9 cellular contexts compared by ENCODE assay signal in genomic region chr5:10441083-10441991, GRCh38. TPM values are rescaled to one million over a fixed set of nuclear protein-coding genes. Genes with fewer than 3 reads are reported as not detected.
DNase-seq lines count a peak whose midpoint lies in the region; ATAC-seq, FAIRE-seq and TF ChIP-seq lines count a peak whose summit lies in the region.
"Had no signal": no experiment of that assay in that cellular context is flagged by ENCODE, and none has a peak within 500 bp of the region (broad histone marks: within the 10 kb centered on the region; RNA-seq: fewer than 3 reads in every experiment).

Gene ROPN1L, plus strand, starts transcription at chr5:10441879. Its CDS starts 289 bp downstream, at chr5:10442168.

- H3K4me3 ChIP-seq in BLaER1 (peak within 1 kb of the TSS; percentile 72), HepG2 (replicated peaks in 1 of 3; ENCODE audit: insufficient read depth in 1 of 3, low read depth in 2 of 3, low read length in 3 of 3) (peak within 1 kb of the TSS; percentile 56 to 83 (median 65))

- DNase-seq in NCI-H526 (lab: John Stamatoyannopoulos, UW) (peak; percentile 55 to 94), HepG2 (ENCODE audit: low spot score) (peak; percentile 62)
- DNase-seq in activated CD4-positive, alpha-beta T cell treated with anti-CD3 and anti-CD28 coated beads, Interleukin-2, amount 50 U/mL, for 24 hours (ENCODE audit: low read depth in 1 of 2, low spot score in 1 of 2) = peak; percentile 53 to 70
- DNase-seq in stimulated activated CD4-positive, alpha-beta T cell treated with anti-CD3 and anti-CD28 coated beads, Interleukin-2, amount 100 ng/mL, for 48 hours = peak; percentile 76 to 77

- WGBS in HepG2 (ENCODE audit: low lambda C conversion rate) = 1% methylated on average over 22 of the region's 63 CpGs

- H2AFZ ChIP-seq in HepG2 (ENCODE audit: low read length) = peak within 1 kb of the TSS; percentile 9

- peaks cover 42% of the 10 kb centered on the region for H3K4me1 ChIP-seq in BLaER1
- peaks cover 23% of the 10 kb centered on the region for H3K4me1 ChIP-seq in HepG2 (ENCODE audit: insufficient read depth, low read length)

- peaks cover 7% of the 10 kb centered on the region for H3K36me3 Mint-ChIP-seq in dendritic cell treated with granulocyte-macrophage colony-stimulating factor and Interleukin-4, amounts not matched to agents 40 ng/mL and 50 ng/mL, for 4 days (ENCODE audit: low read depth)

- H3K4me2 ChIP-seq in BLaER1 (peak within 1 kb of the TSS; percentile 99), HepG2 (ENCODE audit: low read depth, low read length) (peak within 1 kb of the TSS; percentile 94)

- BruUV-seq in HepG2 (replicated peaks; lab: Mats Ljungman, UMichigan) = no TSS peak

- peak within 1 kb of the TSS; percentile 75 for H3K9ac ChIP-seq in BLaER1
- peak within 1 kb of the TSS; percentile 40 for H3K9ac ChIP-seq in HepG2 (ENCODE audit: insufficient read depth, low read depth, low read length)

- POLR2A ChIA-PET in HepG2 (lab: Yijun Ruan, JAX) = interaction anchor here (0.8 kb wide), 1 partner anchor 88 kb away, joined by 3 read pairs; the partner anchor contains the start of gene MARCHF6

- H3K9me3 Mint-ChIP-seq in dendritic cell treated with granulocyte-macrophage colony-stimulating factor and Interleukin-4, amounts not matched to agents 40 ng/mL and 50 ng/mL, for 4 days = no peaks in the 10 kb centered on the region

- peaks cover 15% of the 10 kb centered on the region for H3K27me3 Mint-ChIP-seq in dendritic cell treated with granulocyte-macrophage colony-stimulating factor and Interleukin-4, amounts not matched to agents 40 ng/mL and 50 ng/mL, for 4 days

- H3K4me1 Mint-ChIP-seq in dendritic cell treated with granulocyte-macrophage colony-stimulating factor and Interleukin-4, amounts not matched to agents 40 ng/mL and 50 ng/mL, for 4 days (ENCODE audit: low read depth) = peaks cover 36% of the 10 kb centered on the region

- TF ChIP-seq EP300 in HepG2 (IDR thresholded peaks at IDR 0.05; ENCODE audit: low read depth in 2 of 2, low read length in 2 of 2) = no peak
- no peak for TF ChIP-seq EP300 in HepG2 (CRISPR knock-in tag; IDR thresholded peaks at IDR 0.05; ENCODE audit: borderline replicate concordance)

- ATAC-seq in GM19324 (IDR thresholded peaks at IDR 0.05; ENCODE audit: low FRiP score, unreplicated experiment) (peak; percentile 99), HG03442 (IDR thresholded peaks at IDR 0.05; ENCODE audit: unreplicated experiment) (peak; percentile 97), HepG2 (peak; percentile 97)

- peaks cover 40% of the 10 kb centered on the region for H4K20me1 ChIP-seq in BLaER1
- no peaks in the 10 kb centered on the region for H4K20me1 ChIP-seq in HepG2 (ENCODE audit: insufficient read depth, low read length)

- H3K9me3 ChIP-seq in BLaER1 = no peaks in the 10 kb centered on the region; the same call in 1 of the 2 replicates
- no peaks in the 10 kb centered on the region for H3K9me3 ChIP-seq in HepG2 (ENCODE audit: low read length)

- no peak for FAIRE-seq in HepG2 (lab: Jason Lieb, UNC)
- FAIRE-seq: TTC549 had no signal

- H3K27me3 ChIP-seq in BLaER1 = peaks cover 32% of the 10 kb centered on the region
- peaks cover 0 to 15% of the 10 kb centered on the region in 2 experiments; a peak in 3 of 5 replicates for H3K27me3 ChIP-seq in HepG2 (ENCODE audit: control insufficient read depth in 1 of 2, insufficient read depth in 2 of 2, low read length in 2 of 2)

- TF ChIP-seq CTCF in HepG2 (CRISPR knock-in tag; IDR thresholded peaks at IDR 0.05) = no peak

- CTCF ChIA-PET in HepG2 (lab: Yijun Ruan, JAX; ENCODE audit: low intra/inter-chr PET ratio, low total read pairs) = no interaction called here

- TF ChIP-seq POLR2A in HepG2 (IDR thresholded peaks at IDR 0.05; ENCODE audit: insufficient read depth in 1 of 2, low read depth in 2 of 2, low read length in 2 of 2) = peak; percentile 44 to 58; a peak in 2 of 4 replicates

- H3K27ac ChIP-seq in BLaER1 (no peak within 1 kb of the TSS), HepG2 (ENCODE audit: extremely low read length, insufficient read depth, low read length) (no peak within 1 kb of the TSS)

- intact Hi-C loops in dendritic cell treated with granulocyte-macrophage colony-stimulating factor and Interleukin-4, amounts not matched to agents 40 ng/mL and 50 ng/mL, for 4 days (cut with micrococcal nuclease) = loop anchor here (10.0 kb wide), 1 partner anchor 323 kb away; the partner anchor contains the start of gene DAP
- intact Hi-C loops in HepG2 (cut with micrococcal nuclease; ENCODE audit: unreplicated experiment) = no loop called here

- H3K79me2 ChIP-seq in HepG2 (ENCODE audit: insufficient read depth, low read length) = no peaks in the 10 kb centered on the region

- in situ Hi-C loops in HepG2 (cut with HindIII; ENCODE audit: extremely low pct_ligation_motif_present, low pct_unique_long_range_greater_than_20kb) = no loop called here

- H3K27ac Mint-ChIP-seq in dendritic cell treated with granulocyte-macrophage colony-stimulating factor and Interleukin-4, amounts not matched to agents 40 ng/mL and 50 ng/mL, for 4 days = peak within 1 kb of the TSS; percentile 77

- H3K4me3 Mint-ChIP-seq in dendritic cell treated with granulocyte-macrophage colony-stimulating factor and Interleukin-4, amounts not matched to agents 40 ng/mL and 50 ng/mL, for 4 days = peak within 1 kb of the TSS; percentile 85

- TF ChIP-seq RAD21 in HepG2 (CRISPR knock-in tag; IDR thresholded peaks at IDR 0.05) = no peak; the same call in 1 of the 2 replicates

- H3K36me3 ChIP-seq in BLaER1 (peaks cover 17% of the 10 kb centered on the region), HepG2 (replicated peaks in 1 of 2; ENCODE audit: control insufficient read depth in 1 of 2, insufficient read depth in 2 of 2, low read length in 2 of 2) (0 out of 5 replicates have a peak, but pooled peaks cover 0 to 4% of the 10 kb centered on the region in 2 experiments)

TF ChIP-seq in HepG2, 621 proteins besides CTCF, POLR2A, EP300 and RAD21 (continues in another document):
- 0 out of 2 replicates have a peak, but pooled peaks have one; percentile 33 for TF ChIP-seq SMYD3 (CRISPR knock-in tag; IDR thresholded peaks at IDR 0.05)
- peak; percentile 85 for TF ChIP-seq RFX3 (CRISPR knock-in tag; IDR thresholded peaks at IDR 0.05)
- TF ChIP-seq ZSCAN29 (CRISPR knock-in tag; conservative IDR thresholded peaks at IDR 0.05) = 0 out of 2 replicates have a peak, but pooled peaks have one; percentile 33
- TF ChIP-seq ZBTB14 (CRISPR knock-in tag; IDR thresholded peaks at IDR 0.05) = peak; percentile 81
- 0 out of 2 replicates have a peak, but pooled peaks have one; percentile 48 for TF ChIP-seq THAP7 (CRISPR knock-in tag; IDR thresholded peaks at IDR 0.05)
- TF ChIP-seq GFI1 (CRISPR knock-in tag; IDR thresholded peaks at IDR 0.05; ENCODE audit: borderline replicate concordance) = peak; percentile 49; the same call in 1 of the 2 replicates
- peak; percentile 53; the same call in 1 of the 2 replicates for TF ChIP-seq PHF20 (CRISPR knock-in tag; IDR thresholded peaks at IDR 0.05)
- 0 out of 2 replicates have a peak, but pooled peaks have one; percentile 45 for TF ChIP-seq CCDC6 (CRISPR knock-in tag; IDR thresholded peaks at IDR 0.05)
- TF ChIP-seq ZSCAN31 (CRISPR knock-in tag; IDR thresholded peaks at IDR 0.05; ENCODE audit: low read depth) = peak; percentile 79; the same call in 1 of the 2 replicates
- TF ChIP-seq ZNF883 (CRISPR knock-in tag; IDR thresholded peaks at IDR 0.05; ENCODE audit: not compliant biosample characterization) = peak; percentile 55
- TF ChIP-seq GLI4 (CRISPR knock-in tag; IDR thresholded peaks at IDR 0.05; ENCODE audit: borderline replicate concordance) = 0 out of 2 replicates have a peak, but pooled peaks have one; percentile 15
- TF ChIP-seq PPARG (CRISPR knock-in tag; conservative IDR thresholded peaks at IDR 0.05) = no peak

RNA-seq across cellular contexts. Expression of gene ROPN1L, which starts in this region (rescaled TPM):
- not detected in 2 replicates for total RNA-seq in HepG2 (2016; rRNA removed; fragmentation: Illumina TruSeq; extraction: Trizol)
- not detected in 2 replicates for total RNA-seq in HepG2 (2016; cell fraction: cytosol; rRNA removed; fragmentation: Illumina TruSeq; extraction: Trizol; ENCODE audit: low read depth)
- total RNA-seq in HepG2 (2016; cell fraction: insoluble cytoplasmic fraction; rRNA removed; fragmentation: Illumina TruSeq; extraction: Trizol) = not detected in 2 replicates
- total RNA-seq in HepG2 (2016; cell fraction: membrane; rRNA removed; fragmentation: Illumina TruSeq; extraction: Trizol) = not detected in 2 replicates
- not detected in 2 replicates for total RNA-seq in HepG2 (2016; cell fraction: nucleus; rRNA removed; fragmentation: Illumina TruSeq; extraction: Trizol)
- 0.08 TPM in 1 of 2 replicates, not detected in the other for polyA plus RNA-seq in HepG2 (2011; rRNA removed)
- 0.11 TPM in 1 of 2 replicates, not detected in the other for polyA plus RNA-seq in HepG2 (2011; cell fraction: cytosol; rRNA removed)
- polyA plus RNA-seq in HepG2 (2011; cell fraction: nucleus; rRNA removed) = 0.14 and 0.66 TPM in 2 replicates
- not detected in 2 replicates for polyA plus RNA-seq in HepG2 (2012)
- not detected in 2 replicates for polyA plus RNA-seq in HepG2 (2016; cell fraction: cytosol; fragmentation: Illumina TruSeq; extraction: Trizol; ENCODE audit: low read depth)
- not detected in 2 replicates for polyA plus RNA-seq in HepG2 (2016; cell fraction: insoluble cytoplasmic fraction; fragmentation: Illumina TruSeq; extraction: Trizol; ENCODE audit: low read depth)
- polyA plus RNA-seq in HepG2 (2016; cell fraction: membrane; fragmentation: Illumina TruSeq; extraction: Trizol; ENCODE audit: low read depth) = not detected in 2 replicates
- not detected in 2 replicates for polyA plus RNA-seq in HepG2 (2016; cell fraction: nucleus; fragmentation: Illumina TruSeq; extraction: Trizol; ENCODE audit: insufficient read depth, low read depth)
- polyA minus RNA-seq in HepG2 (2011; rRNA and poly(A)+ RNA removed; ENCODE audit: low replicate concordance) = 0.23 and 0.62 TPM in 2 replicates
- polyA minus RNA-seq in HepG2 (2011; cell fraction: cytosol; rRNA and poly(A)+ RNA removed) = not detected in 2 replicates
- polyA minus RNA-seq in HepG2 (2011; cell fraction: nucleus; rRNA and poly(A)+ RNA removed) = 0.99 and 1.3 TPM in 2 replicates
